ENCODE assay signal across 1 cellular context in genomic region chr16:49284962-49285361, GRCh38.
A peak's percentile ranks its signal among the peaks of the same experiment; 100 is the strongest.
TF ChIP-seq lines count a peak whose summit lies in the region.

No MANE protein-coding gene starts in this region.

TF ChIP-seq in HepG2, 621 proteins besides CTCF, POLR2A, EP300 and RAD21 (continued from another document):
- TF ChIP-seq MAFK (conservative IDR thresholded peaks at IDR 0.05 in 1 of 2, IDR thresholded peaks at IDR 0.05 in 1 of 2; ENCODE audit: low read length in 2 of 2) (peak; percentile 93 to 98), ZFP41 (CRISPR knock-in tag; IDR thresholded peaks at IDR 0.05; ENCODE audit: borderline replicate concordance) (no peak)
